Comparison of ENCODE assay signal across 16 cellular contexts in genomic region chr2:88227446-88227845, GRCh38. TPM values are rescaled to one million over a fixed set of nuclear protein-coding genes. Genes with fewer than 3 reads are reported as not detected.
A peak's percentile ranks its signal among the peaks of the same experiment; 100 is the strongest.
DNase-seq lines count a peak whose midpoint lies in the region; ATAC-seq, FAIRE-seq and TF ChIP-seq lines count a peak whose summit lies in the region.
"Had no signal": no experiment of that assay in that cellular context is flagged by ENCODE, and none has a peak within 500 bp of the region (broad histone marks: within the 10 kb centered on the region; RNA-seq: fewer than 3 reads in every experiment).

No MANE protein-coding gene starts in this region.

- TF ChIP-seq EP300 in gastroesophageal sphincter (IDR thresholded peaks at IDR 0.05) = no peak

- no peak overlapping the region for H3K27ac Mint-ChIP-seq in activated CD4-positive, alpha-beta T cell treated with anti-CD3 and anti-CD28 coated beads, Interleukin-2, amount 10 ng/mL, durations not matched to agents 7 days and 5 days
- H3K27ac Mint-ChIP-seq: activated B cell treated with CpG ODN at 0.5 μM for 24 hours; activated naive CD8-positive, alpha-beta T cell treated with anti-CD3 and anti-CD28 coated beads for 36 hours had no signal

- H3K9me3 ChIP-seq in body of pancreas (no peaks in the 10 kb centered on the region), gastroesophageal sphincter (no peaks in the 10 kb centered on the region)

- 55 to 57% methylated on average over 5 of the region's 5 CpGs for WGBS in body of pancreas, 2 donors
- 52 to 100% methylated on average over 2 of the region's 5 CpGs for WGBS in gastroesophageal sphincter (ENCODE audit: low coverage in 1 of 2), 2 donors

- H3K36me3 ChIP-seq in brain microvascular endothelial cell (replicated peaks) (no peaks in the 10 kb centered on the region), body of pancreas (replicated peaks in 1 of 2; ENCODE audit: insufficient read depth in 1 of 2, low read depth in 2 of 2) (no peaks in the 10 kb centered on the region), gastroesophageal sphincter (no peaks in the 10 kb centered on the region)
- H3K36me3 ChIP-seq: spleen had no signal

- no peaks in the 10 kb centered on the region for H3K27me3 ChIP-seq in brain microvascular endothelial cell (replicated peaks)
- H3K27me3 ChIP-seq in body of pancreas = no peaks in the 10 kb centered on the region
- H3K27me3 ChIP-seq in gastroesophageal sphincter = no peaks in the 10 kb centered on the region
- H3K27me3 ChIP-seq: spleen had no signal

- in situ Hi-C loops in brain microvascular endothelial cell (cut with HindIII; ENCODE audit: low pct_ligation_motif_present, low sequenced_read_pairs) = no loop called here

- POLR2A ChIA-PET in activated CD4-positive, alpha-beta T cell treated with anti-CD3 and anti-CD28 coated beads, Interleukin-2, amount 10 ng/mL, durations not matched to agents 7 days and 5 days (lab: Charles Lee) = no interaction called here

- no peak for FAIRE-seq in GM12892 (lab: Jason Lieb, UNC)
- FAIRE-seq: HepG2 had no signal

- no peak overlapping the region for H3K4me3 Mint-ChIP-seq in activated CD4-positive, alpha-beta T cell treated with anti-CD3 and anti-CD28 coated beads, Interleukin-2, amount 10 ng/mL, durations not matched to agents 7 days and 5 days
- H3K4me3 Mint-ChIP-seq: activated B cell treated with CpG ODN at 0.5 μM for 24 hours; activated naive CD8-positive, alpha-beta T cell treated with anti-CD3 and anti-CD28 coated beads for 36 hours had no signal

- intact Hi-C loops in body of pancreas (cut with DNase I) = no loop called here

- H3K27ac ChIP-seq in brain microvascular endothelial cell (no peak overlapping the region), body of pancreas (no peak overlapping the region), gastroesophageal sphincter (no peak overlapping the region)
- H3K27ac ChIP-seq: spleen had no signal

- H3K4me1 ChIP-seq in body of pancreas = no peaks in the 10 kb centered on the region
- no peaks in the 10 kb centered on the region for H3K4me1 ChIP-seq in gastroesophageal sphincter
- H3K4me1 ChIP-seq: spleen had no signal

- H3K4me3 ChIP-seq in brain microvascular endothelial cell (ENCODE audit: low read depth, low read length) (no peak overlapping the region), body of pancreas (no peak overlapping the region), gastroesophageal sphincter (no peak overlapping the region)
- H3K4me3 ChIP-seq: spleen had no signal

- peaks cover 13% of the 10 kb centered on the region for H3K27me3 Mint-ChIP-seq in activated CD4-positive, alpha-beta T cell treated with anti-CD3 and anti-CD28 coated beads, Interleukin-2, amount 10 ng/mL, durations not matched to agents 7 days and 5 days
- H3K27me3 Mint-ChIP-seq: activated naive CD8-positive, alpha-beta T cell treated with anti-CD3 and anti-CD28 coated beads for 36 hours had no signal

- H3K9me3 Mint-ChIP-seq in activated CD4-positive, alpha-beta T cell treated with anti-CD3 and anti-CD28 coated beads, Interleukin-2, amount 10 ng/mL, durations not matched to agents 7 days and 5 days = no peaks in the 10 kb centered on the region
- H3K9me3 Mint-ChIP-seq: activated naive CD8-positive, alpha-beta T cell treated with anti-CD3 and anti-CD28 coated beads for 36 hours had no signal

- DNase-seq in AG08396 (ENCODE audit: low spot score) (peak; percentile 17), HK-2 (ENCODE audit: unreplicated experiment) (peak; percentile 70), brain microvascular endothelial cell (peak; percentile 2), kidney tubule cell (ENCODE audit: low spot score) (peak; percentile 96), GM12892 (ENCODE audit: insufficient read length) (no peak), body of pancreas (no peak)
- no peak for DNase-seq in activated CD4-positive, alpha-beta T cell treated with anti-CD3 and anti-CD28 coated beads, Interleukin-2, amount 10 ng/mL, durations not matched to agents 7 days and 5 days
- DNase-seq: activated B cell treated with CpG ODN at 0.5 μM for 24 hours; activated naive CD8-positive, alpha-beta T cell treated with anti-CD3 and anti-CD28 coated beads for 36 hours; NCI-H1105; nucleus accumbens; spleen; SW 1271 had no signal

- TF ChIP-seq POLR2A in GM12892 (IDR thresholded peaks at IDR 0.05; ENCODE audit: low read depth, low read length) (no peak), body of pancreas (IDR thresholded peaks at IDR 0.05) (no peak), gastroesophageal sphincter (IDR thresholded peaks at IDR 0.05) (no peak)

- CTCF ChIA-PET in activated CD4-positive, alpha-beta T cell treated with anti-CD3 and anti-CD28 coated beads, Interleukin-2, amount 10 ng/mL, durations not matched to agents 7 days and 5 days (lab: Charles Lee) = no interaction called here

- no peaks in the 10 kb centered on the region for H3K4me1 Mint-ChIP-seq in activated CD4-positive, alpha-beta T cell treated with anti-CD3 and anti-CD28 coated beads, Interleukin-2, amount 10 ng/mL, durations not matched to agents 7 days and 5 days
- H3K4me1 Mint-ChIP-seq: activated B cell treated with CpG ODN at 0.5 μM for 24 hours; activated naive CD8-positive, alpha-beta T cell treated with anti-CD3 and anti-CD28 coated beads for 36 hours had no signal

- no peaks in the 10 kb centered on the region for H3K36me3 Mint-ChIP-seq in activated CD4-positive, alpha-beta T cell treated with anti-CD3 and anti-CD28 coated beads, Interleukin-2, amount 10 ng/mL, durations not matched to agents 7 days and 5 days (ENCODE audit: low read depth)
- H3K36me3 Mint-ChIP-seq: activated naive CD8-positive, alpha-beta T cell treated with anti-CD3 and anti-CD28 coated beads for 36 hours had no signal

- no peak for ATAC-seq in body of pancreas
- ATAC-seq in gastroesophageal sphincter = no peak
- ATAC-seq: HepG2 had no signal

- no peak for TF ChIP-seq CTCF in brain microvascular endothelial cell (IDR thresholded peaks at IDR 0.05; ENCODE audit: low read depth, low read length, missing control alignments)
- TF ChIP-seq CTCF in body of pancreas (IDR thresholded peaks at IDR 0.05) = no peak
- no peak for TF ChIP-seq CTCF in gastroesophageal sphincter (IDR thresholded peaks at IDR 0.05)

RNA-seq across cellular contexts. Expression of gene THNSL2, which starts 57.3 kb away (rescaled TPM):
- polyA plus RNA-seq in GM12892 (2012; ENCODE audit: missing spikeins) = not detected
- under 1 TPM; 0.06 to 0.25 TPM for total RNA-seq in activated CD4-positive, alpha-beta T cell treated with anti-CD3 and anti-CD28 coated beads, Interleukin-2, amount 10 ng/mL, durations not matched to agents 7 days and 5 days
- total RNA-seq in body of pancreas (10 to 100 TPM; 16.3 to 24.4 TPM), gastroesophageal sphincter (10 to 100 TPM in 3 of 4 donors, 1 to 10 TPM in 1; 2.6 to 44.8 (median 27.7) TPM)
- total RNA-seq: HepG2, lung microvascular endothelial cell had no signal
- polyA plus RNA-seq: HepG2 had no signal

Comparison
In these comparisons a context has a peak if more than half of its experiments do, and no peak if none do; other contexts are left out.
1. DNase-seq: peak in AG08396 (single experiment), HK-2 (single experiment), brain microvascular endothelial cell (single experiment) and kidney tubule cell (single experiment); none in GM12892 (single experiment), activated CD4-positive, alpha-beta T cell treated with anti-CD3 and anti-CD28 coated beads, Interleukin-2, amount 10 ng/mL, durations not matched to agents 7 days and 5 days (single experiment) and body of pancreas (0 of 4).